9 cellular contexts compared by ENCODE assay signal in genomic region chr21:38626311-38626710, GRCh38.
"Had no signal": no experiment of that assay in that cellular context is flagged by ENCODE, and none has a peak within 500 bp of the region (broad histone marks: within the 10 kb centered on the region; RNA-seq: fewer than 3 reads in every experiment).

No MANE protein-coding gene starts in this region.

- H3K27ac Mint-ChIP-seq: GM23338, H9, HFFc6, IgD-negative memory B cell had no signal

- H3K4me3 Mint-ChIP-seq: GM23338, H9, HFFc6, IgD-negative memory B cell had no signal

- ATAC-seq: GM23338, HepG2 had no signal

- H3K4me1 Mint-ChIP-seq: IgD-negative memory B cell had no signal

- H3K9me3 Mint-ChIP-seq: HFFc6 had no signal

- DNase-seq: H9, HCEC 1CT, HFFc6, KBM-7 had no signal

- H3K27ac ChIP-seq: HL-60, KMS-11 had no signal

- H3K4me3 ChIP-seq: GM23338 had no signal
